1 cellular context compared by ENCODE assay signal in the genomic region with DNA sequence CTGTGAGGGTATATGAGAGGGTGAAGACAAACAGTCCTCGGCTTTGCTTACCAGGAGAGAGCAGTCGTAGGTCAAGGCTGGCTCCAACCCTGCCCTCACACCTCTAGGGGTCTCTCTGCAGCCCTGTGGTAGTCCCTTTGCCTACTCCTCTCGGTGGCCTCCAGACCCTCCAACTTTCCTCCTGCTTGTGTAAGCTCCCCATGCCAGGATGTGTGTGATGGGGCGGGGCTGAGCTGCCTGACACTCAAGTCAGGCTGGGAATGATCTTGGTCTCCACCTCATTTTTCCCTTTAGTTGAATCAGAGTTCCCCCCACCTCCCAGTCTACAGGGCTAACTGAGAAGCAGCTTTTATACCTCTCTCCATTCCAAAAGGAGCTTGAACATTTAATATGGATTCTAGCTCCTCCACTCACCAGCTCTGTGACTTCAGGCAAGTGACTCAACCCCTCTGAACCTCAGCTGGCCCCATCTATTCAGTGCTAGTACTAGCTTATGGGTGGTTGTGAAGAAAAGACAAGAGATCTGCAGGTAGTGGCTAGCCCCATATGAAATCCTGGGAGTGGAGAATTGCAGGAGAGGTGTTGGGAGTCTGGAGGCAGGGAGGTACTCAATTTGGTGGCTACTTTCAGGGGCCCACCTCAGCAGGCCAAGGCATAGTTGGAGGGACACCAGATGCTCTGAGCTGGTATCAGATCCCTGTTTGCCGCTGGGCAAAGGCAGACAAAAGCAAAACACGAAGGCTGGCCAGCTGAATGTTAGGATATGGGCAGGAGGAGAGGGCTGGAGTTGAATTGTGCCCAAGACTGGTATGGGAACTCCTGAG.
TF ChIP-seq lines count a peak whose summit lies in the region.

No MANE protein-coding gene starts in this region.

TF ChIP-seq in K562, 482 proteins besides CTCF, POLR2A, EP300 and RAD21 (continued from another document):
- TF ChIP-seq, protein P1, sequence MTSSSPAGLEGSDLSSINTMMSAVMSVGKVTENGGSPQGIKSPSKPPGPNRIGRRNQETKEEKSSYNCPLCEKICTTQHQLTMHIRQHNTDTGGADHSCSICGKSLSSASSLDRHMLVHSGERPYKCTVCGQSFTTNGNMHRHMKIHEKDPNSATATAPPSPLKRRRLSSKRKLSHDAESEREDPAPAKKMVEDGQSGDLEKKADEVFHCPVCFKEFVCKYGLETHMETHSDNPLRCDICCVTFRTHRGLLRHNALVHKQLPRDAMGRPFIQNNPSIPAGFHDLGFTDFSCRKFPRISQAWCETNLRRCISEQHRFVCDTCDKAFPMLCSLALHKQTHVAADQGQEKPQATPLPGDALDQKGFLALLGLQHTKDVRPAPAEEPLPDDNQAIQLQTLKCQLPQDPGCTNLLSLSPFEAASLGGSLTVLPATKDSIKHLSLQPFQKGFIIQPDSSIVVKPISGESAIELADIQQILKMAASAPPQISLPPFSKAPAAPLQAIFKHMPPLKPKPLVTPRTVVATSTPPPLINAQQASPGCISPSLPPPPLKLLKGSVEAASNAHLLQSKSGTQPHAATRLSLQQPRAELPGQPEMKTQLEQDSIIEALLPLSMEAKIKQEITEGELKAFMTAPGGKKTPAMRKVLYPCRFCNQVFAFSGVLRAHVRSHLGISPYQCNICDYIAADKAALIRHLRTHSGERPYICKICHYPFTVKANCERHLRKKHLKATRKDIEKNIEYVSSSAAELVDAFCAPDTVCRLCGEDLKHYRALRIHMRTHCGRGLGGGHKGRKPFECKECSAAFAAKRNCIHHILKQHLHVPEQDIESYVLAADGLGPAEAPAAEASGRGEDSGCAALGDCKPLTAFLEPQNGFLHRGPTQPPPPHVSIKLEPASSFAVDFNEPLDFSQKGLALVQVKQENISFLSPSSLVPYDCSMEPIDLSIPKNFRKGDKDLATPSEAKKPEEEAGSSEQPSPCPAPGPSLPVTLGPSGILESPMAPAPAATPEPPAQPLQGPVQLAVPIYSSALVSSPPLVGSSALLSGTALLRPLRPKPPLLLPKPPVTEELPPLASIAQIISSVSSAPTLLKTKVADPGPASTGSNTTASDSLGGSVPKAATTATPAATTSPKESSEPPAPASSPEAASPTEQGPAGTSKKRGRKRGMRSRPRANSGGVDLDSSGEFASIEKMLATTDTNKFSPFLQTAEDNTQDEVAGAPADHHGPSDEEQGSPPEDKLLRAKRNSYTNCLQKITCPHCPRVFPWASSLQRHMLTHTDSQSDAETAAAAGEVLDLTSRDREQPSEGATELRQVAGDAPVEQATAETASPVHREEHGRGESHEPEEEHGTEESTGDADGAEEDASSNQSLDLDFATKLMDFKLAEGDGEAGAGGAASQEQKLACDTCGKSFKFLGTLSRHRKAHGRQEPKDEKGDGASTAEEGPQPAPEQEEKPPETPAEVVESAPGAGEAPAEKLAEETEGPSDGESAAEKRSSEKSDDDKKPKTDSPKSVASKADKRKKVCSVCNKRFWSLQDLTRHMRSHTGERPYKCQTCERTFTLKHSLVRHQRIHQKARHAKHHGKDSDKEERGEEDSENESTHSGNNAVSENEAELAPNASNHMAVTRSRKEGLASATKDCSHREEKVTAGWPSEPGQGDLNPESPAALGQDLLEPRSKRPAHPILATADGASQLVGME (CRISPR knock-in tag; IDR thresholded peaks at IDR 0.05): no peak
- TF ChIP-seq, protein P2, sequence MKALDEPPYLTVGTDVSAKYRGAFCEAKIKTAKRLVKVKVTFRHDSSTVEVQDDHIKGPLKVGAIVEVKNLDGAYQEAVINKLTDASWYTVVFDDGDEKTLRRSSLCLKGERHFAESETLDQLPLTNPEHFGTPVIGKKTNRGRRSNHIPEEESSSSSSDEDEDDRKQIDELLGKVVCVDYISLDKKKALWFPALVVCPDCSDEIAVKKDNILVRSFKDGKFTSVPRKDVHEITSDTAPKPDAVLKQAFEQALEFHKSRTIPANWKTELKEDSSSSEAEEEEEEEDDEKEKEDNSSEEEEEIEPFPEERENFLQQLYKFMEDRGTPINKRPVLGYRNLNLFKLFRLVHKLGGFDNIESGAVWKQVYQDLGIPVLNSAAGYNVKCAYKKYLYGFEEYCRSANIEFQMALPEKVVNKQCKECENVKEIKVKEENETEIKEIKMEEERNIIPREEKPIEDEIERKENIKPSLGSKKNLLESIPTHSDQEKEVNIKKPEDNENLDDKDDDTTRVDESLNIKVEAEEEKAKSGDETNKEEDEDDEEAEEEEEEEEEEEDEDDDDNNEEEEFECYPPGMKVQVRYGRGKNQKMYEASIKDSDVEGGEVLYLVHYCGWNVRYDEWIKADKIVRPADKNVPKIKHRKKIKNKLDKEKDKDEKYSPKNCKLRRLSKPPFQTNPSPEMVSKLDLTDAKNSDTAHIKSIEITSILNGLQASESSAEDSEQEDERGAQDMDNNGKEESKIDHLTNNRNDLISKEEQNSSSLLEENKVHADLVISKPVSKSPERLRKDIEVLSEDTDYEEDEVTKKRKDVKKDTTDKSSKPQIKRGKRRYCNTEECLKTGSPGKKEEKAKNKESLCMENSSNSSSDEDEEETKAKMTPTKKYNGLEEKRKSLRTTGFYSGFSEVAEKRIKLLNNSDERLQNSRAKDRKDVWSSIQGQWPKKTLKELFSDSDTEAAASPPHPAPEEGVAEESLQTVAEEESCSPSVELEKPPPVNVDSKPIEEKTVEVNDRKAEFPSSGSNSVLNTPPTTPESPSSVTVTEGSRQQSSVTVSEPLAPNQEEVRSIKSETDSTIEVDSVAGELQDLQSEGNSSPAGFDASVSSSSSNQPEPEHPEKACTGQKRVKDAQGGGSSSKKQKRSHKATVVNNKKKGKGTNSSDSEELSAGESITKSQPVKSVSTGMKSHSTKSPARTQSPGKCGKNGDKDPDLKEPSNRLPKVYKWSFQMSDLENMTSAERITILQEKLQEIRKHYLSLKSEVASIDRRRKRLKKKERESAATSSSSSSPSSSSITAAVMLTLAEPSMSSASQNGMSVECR (CRISPR knock-in tag; IDR thresholded peaks at IDR 0.05): peak; percentile 56; the same call in 1 of the 2 replicates
- TF ChIP-seq ZNF146 (CRISPR knock-in tag; IDR thresholded peaks at IDR 0.05; ENCODE audit: unreplicated experiment): no peak
- peak; percentile 84 for TF ChIP-seq ZFP36 (IDR thresholded peaks at IDR 0.05; ENCODE audit: low read depth, low read length, partially characterized antibody)
- TF ChIP-seq, protein P3, sequence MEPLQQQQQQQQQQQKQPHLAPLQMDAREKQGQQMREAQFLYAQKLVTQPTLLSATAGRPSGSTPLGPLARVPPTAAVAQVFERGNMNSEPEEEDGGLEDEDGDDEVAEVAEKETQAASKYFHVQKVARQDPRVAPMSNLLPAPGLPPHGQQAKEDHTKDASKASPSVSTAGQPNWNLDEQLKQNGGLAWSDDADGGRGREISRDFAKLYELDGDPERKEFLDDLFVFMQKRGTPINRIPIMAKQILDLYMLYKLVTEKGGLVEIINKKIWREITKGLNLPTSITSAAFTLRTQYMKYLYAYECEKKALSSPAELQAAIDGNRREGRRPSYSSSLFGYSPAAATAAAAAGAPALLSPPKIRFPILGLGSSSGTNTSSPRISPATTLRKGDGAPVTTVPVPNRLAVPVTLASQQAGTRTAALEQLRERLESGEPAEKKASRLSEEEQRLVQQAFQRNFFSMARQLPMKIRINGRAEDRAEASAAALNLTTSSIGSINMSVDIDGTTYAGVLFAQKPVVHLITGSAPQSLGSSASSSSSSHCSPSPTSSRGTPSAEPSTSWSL (CRISPR knock-in tag; IDR thresholded peaks at IDR 0.05; ENCODE audit: borderline replicate concordance): 0 out of 2 replicates have a peak, but pooled peaks have one; percentile 46
- peak; percentile 55; the same call in 1 of the 2 replicates for TF ChIP-seq PTBP1 (IDR thresholded peaks at IDR 0.05; ENCODE audit: low read depth, low read length)
- TF ChIP-seq MAFG (tag; conservative IDR thresholded peaks at IDR 0.05): no peak
- TF ChIP-seq ZNF431 (CRISPR knock-in tag; IDR thresholded peaks at IDR 0.05): no peak
- TF ChIP-seq SMARCA5 (IDR thresholded peaks at IDR 0.05): peak; percentile 62; the same call in 1 of the 2 replicates
- TF ChIP-seq, protein P4, sequence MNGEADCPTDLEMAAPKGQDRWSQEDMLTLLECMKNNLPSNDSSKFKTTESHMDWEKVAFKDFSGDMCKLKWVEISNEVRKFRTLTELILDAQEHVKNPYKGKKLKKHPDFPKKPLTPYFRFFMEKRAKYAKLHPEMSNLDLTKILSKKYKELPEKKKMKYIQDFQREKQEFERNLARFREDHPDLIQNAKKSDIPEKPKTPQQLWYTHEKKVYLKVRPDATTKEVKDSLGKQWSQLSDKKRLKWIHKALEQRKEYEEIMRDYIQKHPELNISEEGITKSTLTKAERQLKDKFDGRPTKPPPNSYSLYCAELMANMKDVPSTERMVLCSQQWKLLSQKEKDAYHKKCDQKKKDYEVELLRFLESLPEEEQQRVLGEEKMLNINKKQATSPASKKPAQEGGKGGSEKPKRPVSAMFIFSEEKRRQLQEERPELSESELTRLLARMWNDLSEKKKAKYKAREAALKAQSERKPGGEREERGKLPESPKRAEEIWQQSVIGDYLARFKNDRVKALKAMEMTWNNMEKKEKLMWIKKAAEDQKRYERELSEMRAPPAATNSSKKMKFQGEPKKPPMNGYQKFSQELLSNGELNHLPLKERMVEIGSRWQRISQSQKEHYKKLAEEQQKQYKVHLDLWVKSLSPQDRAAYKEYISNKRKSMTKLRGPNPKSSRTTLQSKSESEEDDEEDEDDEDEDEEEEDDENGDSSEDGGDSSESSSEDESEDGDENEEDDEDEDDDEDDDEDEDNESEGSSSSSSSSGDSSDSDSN (IDR thresholded peaks at IDR 0.05; ENCODE audit: borderline replicate concordance in 1 of 2, low read depth in 2 of 2, low read length in 2 of 2): 0 out of 4 replicates have a peak, but pooled peaks of 1 of the 2 experiments have one; percentile 51
- no peak for TF ChIP-seq NCOR1 (IDR thresholded peaks at IDR 0.05)
- TF ChIP-seq, protein P5, sequence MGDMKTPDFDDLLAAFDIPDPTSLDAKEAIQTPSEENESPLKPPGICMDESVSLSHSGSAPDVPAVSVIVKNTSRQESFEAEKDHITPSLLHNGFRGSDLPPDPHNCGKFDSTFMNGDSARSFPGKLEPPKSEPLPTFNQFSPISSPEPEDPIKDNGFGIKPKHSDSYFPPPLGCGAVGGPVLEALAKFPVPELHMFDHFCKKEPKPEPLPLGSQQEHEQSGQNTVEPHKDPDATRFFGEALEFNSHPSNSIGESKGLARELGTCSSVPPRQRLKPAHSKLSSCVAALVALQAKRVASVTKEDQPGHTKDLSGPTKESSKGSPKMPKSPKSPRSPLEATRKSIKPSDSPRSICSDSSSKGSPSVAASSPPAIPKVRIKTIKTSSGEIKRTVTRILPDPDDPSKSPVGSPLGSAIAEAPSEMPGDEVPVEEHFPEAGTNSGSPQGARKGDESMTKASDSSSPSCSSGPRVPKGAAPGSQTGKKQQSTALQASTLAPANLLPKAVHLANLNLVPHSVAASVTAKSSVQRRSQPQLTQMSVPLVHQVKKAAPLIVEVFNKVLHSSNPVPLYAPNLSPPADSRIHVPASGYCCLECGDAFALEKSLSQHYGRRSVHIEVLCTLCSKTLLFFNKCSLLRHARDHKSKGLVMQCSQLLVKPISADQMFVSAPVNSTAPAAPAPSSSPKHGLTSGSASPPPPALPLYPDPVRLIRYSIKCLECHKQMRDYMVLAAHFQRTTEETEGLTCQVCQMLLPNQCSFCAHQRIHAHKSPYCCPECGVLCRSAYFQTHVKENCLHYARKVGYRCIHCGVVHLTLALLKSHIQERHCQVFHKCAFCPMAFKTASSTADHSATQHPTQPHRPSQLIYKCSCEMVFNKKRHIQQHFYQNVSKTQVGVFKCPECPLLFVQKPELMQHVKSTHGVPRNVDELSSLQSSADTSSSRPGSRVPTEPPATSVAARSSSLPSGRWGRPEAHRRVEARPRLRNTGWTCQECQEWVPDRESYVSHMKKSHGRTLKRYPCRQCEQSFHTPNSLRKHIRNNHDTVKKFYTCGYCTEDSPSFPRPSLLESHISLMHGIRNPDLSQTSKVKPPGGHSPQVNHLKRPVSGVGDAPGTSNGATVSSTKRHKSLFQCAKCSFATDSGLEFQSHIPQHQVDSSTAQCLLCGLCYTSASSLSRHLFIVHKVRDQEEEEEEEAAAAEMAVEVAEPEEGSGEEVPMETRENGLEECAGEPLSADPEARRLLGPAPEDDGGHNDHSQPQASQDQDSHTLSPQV (IDR thresholded peaks at IDR 0.05): no peak
- no peak for TF ChIP-seq NFATC3 (IDR thresholded peaks at IDR 0.05)
- TF ChIP-seq, protein P6, sequence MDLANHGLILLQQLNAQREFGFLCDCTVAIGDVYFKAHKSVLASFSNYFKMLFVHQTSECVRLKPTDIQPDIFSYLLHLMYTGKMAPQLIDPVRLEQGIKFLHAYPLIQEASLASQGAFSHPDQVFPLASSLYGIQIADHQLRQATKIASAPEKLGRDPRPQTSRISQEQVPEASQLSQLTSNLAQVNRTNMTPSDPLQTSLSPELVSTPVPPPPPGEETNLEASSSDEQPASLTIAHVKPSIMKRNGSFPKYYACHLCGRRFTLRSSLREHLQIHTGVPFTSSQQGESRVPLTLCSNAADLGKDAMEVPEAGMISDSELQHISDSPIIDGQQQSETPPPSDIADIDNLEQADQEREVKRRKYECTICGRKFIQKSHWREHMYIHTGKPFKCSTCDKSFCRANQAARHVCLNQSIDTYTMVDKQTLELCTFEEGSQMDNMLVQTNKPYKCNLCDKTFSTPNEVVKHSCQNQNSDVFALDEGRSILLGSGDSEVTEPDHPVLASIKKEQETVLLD (IDR thresholded peaks at IDR 0.05): no peak
- no peak for TF ChIP-seq ZNF165 (CRISPR knock-in tag; IDR thresholded peaks at IDR 0.05; ENCODE audit: borderline replicate concordance)
- TF ChIP-seq, protein P7, sequence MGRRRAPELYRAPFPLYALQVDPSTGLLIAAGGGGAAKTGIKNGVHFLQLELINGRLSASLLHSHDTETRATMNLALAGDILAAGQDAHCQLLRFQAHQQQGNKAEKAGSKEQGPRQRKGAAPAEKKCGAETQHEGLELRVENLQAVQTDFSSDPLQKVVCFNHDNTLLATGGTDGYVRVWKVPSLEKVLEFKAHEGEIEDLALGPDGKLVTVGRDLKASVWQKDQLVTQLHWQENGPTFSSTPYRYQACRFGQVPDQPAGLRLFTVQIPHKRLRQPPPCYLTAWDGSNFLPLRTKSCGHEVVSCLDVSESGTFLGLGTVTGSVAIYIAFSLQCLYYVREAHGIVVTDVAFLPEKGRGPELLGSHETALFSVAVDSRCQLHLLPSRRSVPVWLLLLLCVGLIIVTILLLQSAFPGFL (CRISPR knock-in tag; IDR thresholded peaks at IDR 0.05): no peak
